In genomic region chr6:94851329-94851728, GRCh38 we compare ENCODE assay signal across 4 cellular contexts.
DNase-seq lines count a peak whose midpoint lies in the region; ATAC-seq, FAIRE-seq and TF ChIP-seq lines count a peak whose summit lies in the region.
"Not testable (repeated sequence)": the region's sequence is repeated elsewhere in the genome, so short reads cannot be mapped to it uniquely, and the experiment has no call there.

No MANE protein-coding gene starts in this region.

- H3K27me3 Mint-ChIP-seq in WTC11 (ENCODE audit: low read depth); chondrocyte (ENCODE audit: low read depth): not testable (repeated sequence)

- FAIRE-seq in kidney (lab: Jason Lieb, UNC) = not testable (repeated sequence)

- not testable (repeated sequence) for H3K36me3 ChIP-seq in kidney (ENCODE audit: control insufficient read depth in 1 of 2, insufficient read depth in 2 of 2, low read length in 2 of 2)

- H3K36me3 Mint-ChIP-seq in WTC11 = peaks cover 17% of the 10 kb centered on the region
- H3K36me3 Mint-ChIP-seq in chondrocyte (ENCODE audit: low read depth) = not testable (repeated sequence)

- CTCF ChIA-PET in WTC11 (lab: Charles Lee) = not testable (repeated sequence)

- not testable (repeated sequence) for H3K9me3 ChIP-seq in kidney (ENCODE audit: control insufficient read depth in 1 of 2, low read length in 2 of 2)

- not testable (repeated sequence) for H3K27ac ChIP-seq in kidney (ENCODE audit: low read depth in 2 of 2, low read length in 2 of 2)

- POLR2A ChIA-PET in WTC11 (lab: Charles Lee) = not testable (repeated sequence)

- TF ChIP-seq CTCF in WTC11 (IDR thresholded peaks at IDR 0.05); chondrocyte (IDR thresholded peaks at IDR 0.05); kidney (IDR thresholded peaks at IDR 0.05; ENCODE audit: borderline replicate concordance, extremely low read depth, insufficient read depth): not testable (repeated sequence)

- not testable (repeated sequence) for H3K4me1 ChIP-seq in kidney (ENCODE audit: control insufficient read depth in 1 of 2, insufficient read depth in 1 of 2, low read depth in 1 of 2, low read length in 2 of 2)

- ATAC-seq in WTC11 = not testable (repeated sequence)

- intact Hi-C loops in kidney (cut with DNase I); posterior vena cava (cut with DNase I): not testable (repeated sequence)

- DNase-seq in WTC11 (ENCODE audit: low spot score) (peak; percentile 14), chondrocyte (ENCODE audit: low spot score) (peak; percentile 41), kidney (peak; percentile 31), posterior vena cava (ENCODE audit: low spot score) (peak; percentile 47)

- H3K9me3 Mint-ChIP-seq in WTC11 (peaks cover 30% of the 10 kb centered on the region), chondrocyte (ENCODE audit: low read depth) (peaks cover 16% of the 10 kb centered on the region)

- H3K4me1 Mint-ChIP-seq in WTC11; chondrocyte (ENCODE audit: low read depth): not testable (repeated sequence)

- not testable (repeated sequence) for H3K4me3 Mint-ChIP-seq in WTC11; chondrocyte (ENCODE audit: unreplicated experiment)

- H3K27ac Mint-ChIP-seq in WTC11; chondrocyte (ENCODE audit: unreplicated experiment): not testable (repeated sequence)

- H3K9ac ChIP-seq in kidney (ENCODE audit: low read length in 2 of 2) = not testable (repeated sequence)

- H3K4me3 ChIP-seq in kidney (ENCODE audit: low read length in 2 of 2) = not testable (repeated sequence)
